ENCODE assay signal across 8 cellular contexts in the genomic region with DNA sequence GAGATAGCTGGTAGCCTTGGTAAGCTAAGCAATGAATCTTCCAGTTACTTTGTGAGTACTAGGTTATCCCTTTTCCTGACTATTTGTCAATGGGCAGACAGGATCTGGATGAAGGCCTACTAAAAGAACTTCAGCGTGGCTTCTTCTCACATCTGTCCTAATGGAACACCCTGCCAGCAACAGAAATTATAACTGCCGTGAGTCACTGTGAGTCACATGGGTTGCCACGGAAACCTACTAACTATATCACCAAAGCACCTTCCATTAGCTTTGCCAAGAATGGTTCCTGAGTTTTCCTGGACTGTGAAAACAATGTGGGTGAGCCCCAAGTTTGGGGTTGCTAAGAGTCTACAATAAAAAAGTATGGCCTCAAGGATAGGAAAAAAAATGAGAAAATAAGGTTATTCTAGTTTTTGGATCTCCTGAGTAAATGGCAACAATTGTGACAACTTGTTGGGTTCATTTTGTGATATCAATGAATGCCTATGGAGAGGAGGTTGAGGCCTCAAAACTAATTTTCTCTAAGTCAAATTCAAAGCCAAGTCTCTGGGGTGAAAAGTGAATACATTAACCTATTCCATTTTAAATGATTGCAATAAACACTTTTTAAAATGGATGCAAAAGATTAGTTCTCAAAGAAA.
DNase-seq lines count a peak whose midpoint lies in the region; ATAC-seq and TF ChIP-seq lines count a peak whose summit lies in the region.

No MANE protein-coding gene starts in this region.

- DNase-seq in A673 (ENCODE audit: low spot score) (peak; percentile 62), HS-5 (ENCODE audit: low read depth) (peak; percentile 85), glomerular visceral epithelial cell (ENCODE audit: extremely low spot score) (peak; percentile 90), cerebellar nuclear complex (lab: John Stamatoyannopoulos, UW) (no peak), NK-92 (lab: John Stamatoyannopoulos, UW; ENCODE audit: unreplicated experiment) (no peak)
- DNase-seq in activated CD8-positive, alpha-beta memory T cell treated with anti-CD3 and anti-CD28 coated beads for 4 hours (ENCODE audit: low read depth in 2 of 2), result peak; percentile 6 to 21
- peak; percentile 62 for DNase-seq in stimulated activated CD4-positive, alpha-beta T cell treated with anti-CD3 and anti-CD28 coated beads, Interleukin-1b, Interleukin-23, amount 100 ng/mL, for 48 hours

- no peaks in the 10 kb centered on the region for H3K27me3 ChIP-seq in A673 (replicated peaks; ENCODE audit: insufficient read depth, low read depth, low read length, poor library complexity)

- H3K36me3 ChIP-seq in A673 (ENCODE audit: insufficient read depth, low read length, poor library complexity, severe bottlenecking), result no peaks in the 10 kb centered on the region

- TF ChIP-seq CTCF in A673 (conservative IDR thresholded peaks at IDR 0.05; ENCODE audit: low read depth, low read length), result no peak

- no peak overlapping the region for H3K4me3 ChIP-seq in A673 (ENCODE audit: low read depth, low read length, poor library complexity, severe bottlenecking)

- H3K4me1 ChIP-seq in A673 (ENCODE audit: insufficient read depth, low read length, poor library complexity, severe bottlenecking), result no peaks in the 10 kb centered on the region

- ATAC-seq in GM18867 (IDR thresholded peaks at IDR 0.05; ENCODE audit: unreplicated experiment), result no peak

- no peaks in the 10 kb centered on the region for H3K9me3 ChIP-seq in A673 (ENCODE audit: low read depth, low read length, poor library complexity, severe bottlenecking)

- intact Hi-C loops in A673 (cut with micrococcal nuclease; ENCODE audit: unreplicated experiment), result no loop called here

- BruUV-seq in A673 (replicated peaks; lab: Mats Ljungman, UMichigan), result no TSS peak

- CTCF ChIA-PET in A673 (lab: Charles Lee), result no interaction called here

- H3K27ac ChIP-seq in A673 (ENCODE audit: low read depth, low read length, poor library complexity, severe bottlenecking), result no peak overlapping the region

- POLR2A ChIA-PET in A673 (lab: Charles Lee; ENCODE audit: low non-redundant PET), result interaction anchor here (0.5 kb wide), 1 partner anchor 123 kb away, joined by 3 read pairs; no protein-coding TSS in a partner anchor

Comparison
In these comparisons a context has a peak if more than half of its experiments do, and no peak if none do; other contexts are left out.
1. DNase-seq: peak in A673 (single experiment), HS-5 (single experiment), activated CD8-positive, alpha-beta memory T cell treated with anti-CD3 and anti-CD28 coated beads for 4 hours (2 of 2), glomerular visceral epithelial cell (single experiment) and stimulated activated CD4-positive, alpha-beta T cell treated with anti-CD3 and anti-CD28 coated beads, Interleukin-1b, Interleukin-23, amount 100 ng/mL, for 48 hours (single experiment); none in cerebellar nuclear complex (0 of 2) and NK-92 (single experiment).